ENCODE assay signal across 8 cellular contexts in genomic region chr5:14207428-14207827, GRCh38.
A peak's percentile ranks its signal among the peaks of the same experiment; 100 is the strongest.
DNase-seq lines count a peak whose midpoint lies in the region; ATAC-seq and TF ChIP-seq lines count a peak whose summit lies in the region.
"Not testable (repeated sequence)": the region's sequence is repeated elsewhere in the genome, so short reads cannot be mapped to it uniquely, and the experiment has no call there.

No MANE protein-coding gene starts in this region.

- ATAC-seq in GM21390 (IDR thresholded peaks at IDR 0.05; ENCODE audit: unreplicated experiment) (peak; percentile 24), HG02852 (IDR thresholded peaks at IDR 0.05; ENCODE audit: unreplicated experiment) (peak; percentile 25)
- not testable (repeated sequence) for ATAC-seq in WTC11; stimulated activated effector memory CD8-positive, alpha-beta T cell treated with anti-CD3 and anti-CD28 coated beads, Interleukin-12 subunit alpha, Interleukin-12 subunit beta, amount 100 ng/mL, for 72 hours

- not testable (repeated sequence) for H2AFZ ChIP-seq in mesenchymal stem cell (ENCODE audit: low read depth, low read length)

- H3K4me3 ChIP-seq in GM12864 (ENCODE audit: low read depth, low read length); esophagus squamous epithelium; mesenchymal stem cell (ENCODE audit: insufficient read depth in 1 of 2, low read depth in 1 of 2, low read length in 2 of 2): not testable (repeated sequence)

- not testable (repeated sequence) for H3K9me3 Mint-ChIP-seq in IgD-negative memory B cell; WTC11; stimulated activated effector memory CD8-positive, alpha-beta T cell treated with anti-CD3 and anti-CD28 coated beads, Interleukin-12 subunit alpha, Interleukin-12 subunit beta, amount 100 ng/mL, for 72 hours

- H3K4me1 Mint-ChIP-seq in IgD-negative memory B cell = peaks cover 63 to 76% (median 68%) of the 10 kb centered on the region in 3 donors
- H3K4me1 Mint-ChIP-seq in WTC11 = peaks cover 43% of the 10 kb centered on the region
- H3K4me1 Mint-ChIP-seq in stimulated activated effector memory CD8-positive, alpha-beta T cell treated with anti-CD3 and anti-CD28 coated beads, Interleukin-12 subunit alpha, Interleukin-12 subunit beta, amount 100 ng/mL, for 72 hours = not testable (repeated sequence)

- not testable (repeated sequence) for H3K36me3 Mint-ChIP-seq in IgD-negative memory B cell; WTC11; stimulated activated effector memory CD8-positive, alpha-beta T cell treated with anti-CD3 and anti-CD28 coated beads, Interleukin-12 subunit alpha, Interleukin-12 subunit beta, amount 100 ng/mL, for 72 hours

- H2AK5ac ChIP-seq in mesenchymal stem cell (ENCODE audit: low read length, severe bottlenecking) = not testable (repeated sequence)

- POLR2A ChIA-PET in WTC11 (lab: Charles Lee) = not testable (repeated sequence)

- peak overlapping the region in 1 of 2 experiments; percentile 27 for H3K4ac ChIP-seq in mesenchymal stem cell (ENCODE audit: low read depth in 1 of 2, low read length in 2 of 2)

- CTCF ChIA-PET in WTC11 (lab: Charles Lee) = not testable (repeated sequence)

- DNase-seq in GM12864 (ENCODE audit: low read depth) (peak; percentile 75), mesenchymal stem cell (peak; percentile 60)
- DNase-seq in WTC11 (ENCODE audit: low spot score); esophagus squamous epithelium (lab: John Stamatoyannopoulos, UW); stimulated activated effector memory CD8-positive, alpha-beta T cell treated with anti-CD3 and anti-CD28 coated beads, Interleukin-12 subunit alpha, Interleukin-12 subunit beta, amount 100 ng/mL, for 72 hours (ENCODE audit: low spot score in 2 of 2): not testable (repeated sequence)

- peak overlapping the region in 1 of 2 experiments; percentile 16 for H3K23ac ChIP-seq in mesenchymal stem cell (ENCODE audit: low read length in 2 of 2)

- H2BK15ac ChIP-seq in mesenchymal stem cell (ENCODE audit: low read depth, poor library complexity, severe bottlenecking) = not testable (repeated sequence)

- not testable (repeated sequence) for H2BK120ac ChIP-seq in mesenchymal stem cell (ENCODE audit: low read depth, low read length)

- not testable (repeated sequence) for TF ChIP-seq CTCF in GM12864 (IDR thresholded peaks at IDR 0.05; ENCODE audit: low read depth, low read length, missing control alignments); WTC11 (IDR thresholded peaks at IDR 0.05); esophagus squamous epithelium (IDR thresholded peaks at IDR 0.05)

- H3K18ac ChIP-seq in mesenchymal stem cell (ENCODE audit: low read depth in 1 of 2, low read length in 2 of 2) = peak overlapping the region in 1 of 2 experiments; percentile 90

- peaks cover 0 to 72% (median 35%) of the 10 kb centered on the region in 3 donors for H3K4me1 ChIP-seq in esophagus squamous epithelium
- H3K4me1 ChIP-seq in mesenchymal stem cell (ENCODE audit: control insufficient read depth, insufficient read depth, low read depth, low read length) = peaks cover 28% of the 10 kb centered on the region

- H3K4me2 ChIP-seq in mesenchymal stem cell (ENCODE audit: low read length, poor library complexity, severe bottlenecking) = not testable (repeated sequence)

- peak overlapping the region; percentile 45 to 83 (median 74) for H3K4me3 Mint-ChIP-seq in IgD-negative memory B cell
- not testable (repeated sequence) for H3K4me3 Mint-ChIP-seq in WTC11; stimulated activated effector memory CD8-positive, alpha-beta T cell treated with anti-CD3 and anti-CD28 coated beads, Interleukin-12 subunit alpha, Interleukin-12 subunit beta, amount 100 ng/mL, for 72 hours

- H3K36me3 ChIP-seq in esophagus squamous epithelium; mesenchymal stem cell (ENCODE audit: control insufficient read depth in 1 of 2, insufficient read depth in 2 of 2, low read depth in 1 of 2, low read length in 2 of 2): not testable (repeated sequence)

- H3K9me3 ChIP-seq in esophagus squamous epithelium; mesenchymal stem cell (ENCODE audit: control insufficient read depth, low read length): not testable (repeated sequence)

- peak overlapping the region; percentile 90 to 98 (median 95) for H3K27ac Mint-ChIP-seq in IgD-negative memory B cell
- H3K27ac Mint-ChIP-seq in WTC11 = not testable (repeated sequence)
- H3K27ac Mint-ChIP-seq in stimulated activated effector memory CD8-positive, alpha-beta T cell treated with anti-CD3 and anti-CD28 coated beads, Interleukin-12 subunit alpha, Interleukin-12 subunit beta, amount 100 ng/mL, for 72 hours = peak overlapping the region; percentile 72

- not testable (repeated sequence) for H3K27me3 Mint-ChIP-seq in IgD-negative memory B cell; WTC11 (ENCODE audit: low read depth)

- WGBS in esophagus squamous epithelium, 2 donors = 43 to 44% methylated on average over 1 of the region's 3 CpGs
- WGBS in mesenchymal stem cell = 60% methylated on average over 1 of the region's 3 CpGs

- peak overlapping the region; percentile 29 for H4K91ac ChIP-seq in mesenchymal stem cell (ENCODE audit: low read length)

- peak overlapping the region; percentile 53 for H3K9ac ChIP-seq in mesenchymal stem cell (ENCODE audit: low read length)

- H3K79me1 ChIP-seq in mesenchymal stem cell (replicated peaks; ENCODE audit: low read length, poor library complexity, severe bottlenecking) = not testable (repeated sequence)

- not testable (repeated sequence) for TF ChIP-seq POLR2A in esophagus squamous epithelium (IDR thresholded peaks at IDR 0.05)

- H4K8ac ChIP-seq in mesenchymal stem cell (ENCODE audit: low read length) = peak overlapping the region; percentile 33

- not testable (repeated sequence) for H3K27me3 ChIP-seq in esophagus squamous epithelium; mesenchymal stem cell (ENCODE audit: control insufficient read depth in 1 of 2, insufficient read depth in 1 of 2, low read length in 2 of 2)

- intact Hi-C loops in esophagus squamous epithelium (cut with DNase I) = not testable (repeated sequence)

- peak overlapping the region in 1 of 2 experiments; percentile 89 for H3K14ac ChIP-seq in mesenchymal stem cell (ENCODE audit: low read length in 2 of 2)

- H3K27ac ChIP-seq in esophagus squamous epithelium = peak overlapping the region in 3 of 4 donors; percentile 46 to 73 (median 52)
- H3K27ac ChIP-seq in mesenchymal stem cell (ENCODE audit: low read length, poor library complexity, severe bottlenecking) = peak overlapping the region; percentile 44

- H2BK12ac ChIP-seq in mesenchymal stem cell (ENCODE audit: low read length in 2 of 2) = peak overlapping the region; percentile 11 to 98

- not testable (repeated sequence) for H2BK5ac ChIP-seq in mesenchymal stem cell (ENCODE audit: low read depth, low read length, poor library complexity, severe bottlenecking)

TF ChIP-seq in WTC11, 78 proteins besides CTCF, POLR2A, EP300 and RAD21:
- peak; percentile 14; the same call in 1 of the 2 replicates for TF ChIP-seq ZNF121 (CRISPR knock-in tag; IDR thresholded peaks at IDR 0.05)
